ENCODE assay signal across 7 cellular contexts in genomic region chr16:75251280-75252048, GRCh38. TPM values are rescaled to one million over a fixed set of nuclear protein-coding genes. Genes with fewer than 3 reads are reported as not detected.
DNase-seq lines count a peak whose midpoint lies in the region; ATAC-seq and FAIRE-seq lines count a peak whose summit lies in the region.

Gene BCAR1 (minus strand): TSS chr16:75251624. CDS start chr16:75251482, 142 bp downstream.

- DNase-seq in RCC 7860 (ENCODE audit: low spot score), result peak; percentile 72
- DNase-seq in left colon, result peak; percentile 87 to 91
- DNase-seq in stimulated activated effector memory CD8-positive, alpha-beta T cell treated with anti-CD3 and anti-CD28 coated beads, Interleukin-12 subunit alpha, Interleukin-12 subunit beta, amount 100 ng/mL, for 72 hours (ENCODE audit: low spot score in 2 of 2), result no peak

- ATAC-seq in GM19452 (IDR thresholded peaks at IDR 0.05; ENCODE audit: unreplicated experiment) (peak; percentile 80), HG03520 (IDR thresholded peaks at IDR 0.05; ENCODE audit: unreplicated experiment) (peak; percentile 50), left colon (peak; percentile 64)
- no peak for ATAC-seq in stimulated activated effector memory CD8-positive, alpha-beta T cell treated with anti-CD3 and anti-CD28 coated beads, Interleukin-12 subunit alpha, Interleukin-12 subunit beta, amount 100 ng/mL, for 72 hours

- no peak for FAIRE-seq in RCC 7860 (lab: Jason Lieb, UNC)

- no peak within 1 kb of the TSS for H3K27ac Mint-ChIP-seq in dendritic cell treated with granulocyte-macrophage colony-stimulating factor and Interleukin-4, amounts not matched to agents 40 ng/mL and 50 ng/mL, for 4 days
- H3K27ac Mint-ChIP-seq in stimulated activated effector memory CD8-positive, alpha-beta T cell treated with anti-CD3 and anti-CD28 coated beads, Interleukin-12 subunit alpha, Interleukin-12 subunit beta, amount 100 ng/mL, for 72 hours, result no peak within 1 kb of the TSS

- no peaks in the 10 kb centered on the region for H3K36me3 ChIP-seq in ES-I3 (ENCODE audit: insufficient read depth, low read length)

- H3K27me3 Mint-ChIP-seq in dendritic cell treated with granulocyte-macrophage colony-stimulating factor and Interleukin-4, amounts not matched to agents 40 ng/mL and 50 ng/mL, for 4 days, result peaks cover 93% of the 10 kb centered on the region

- H3K9me3 ChIP-seq in ES-I3 (ENCODE audit: control insufficient read depth, insufficient read depth, low read length), result no peaks in the 10 kb centered on the region

- peaks cover 15% of the 10 kb centered on the region for H3K4me1 Mint-ChIP-seq in dendritic cell treated with granulocyte-macrophage colony-stimulating factor and Interleukin-4, amounts not matched to agents 40 ng/mL and 50 ng/mL, for 4 days (ENCODE audit: low read depth)
- H3K4me1 Mint-ChIP-seq in stimulated activated effector memory CD8-positive, alpha-beta T cell treated with anti-CD3 and anti-CD28 coated beads, Interleukin-12 subunit alpha, Interleukin-12 subunit beta, amount 100 ng/mL, for 72 hours, result peaks cover 26% of the 10 kb centered on the region

- H3K36me3 Mint-ChIP-seq in dendritic cell treated with granulocyte-macrophage colony-stimulating factor and Interleukin-4, amounts not matched to agents 40 ng/mL and 50 ng/mL, for 4 days (ENCODE audit: low read depth), result no peaks in the 10 kb centered on the region
- no peaks in the 10 kb centered on the region for H3K36me3 Mint-ChIP-seq in stimulated activated effector memory CD8-positive, alpha-beta T cell treated with anti-CD3 and anti-CD28 coated beads, Interleukin-12 subunit alpha, Interleukin-12 subunit beta, amount 100 ng/mL, for 72 hours

- H3K9ac ChIP-seq in ES-I3 (ENCODE audit: low read depth, low read length), result peak within 1 kb of the TSS; percentile 77

- H3K9me3 Mint-ChIP-seq in dendritic cell treated with granulocyte-macrophage colony-stimulating factor and Interleukin-4, amounts not matched to agents 40 ng/mL and 50 ng/mL, for 4 days, result no peaks in the 10 kb centered on the region
- H3K9me3 Mint-ChIP-seq in stimulated activated effector memory CD8-positive, alpha-beta T cell treated with anti-CD3 and anti-CD28 coated beads, Interleukin-12 subunit alpha, Interleukin-12 subunit beta, amount 100 ng/mL, for 72 hours, result no peaks in the 10 kb centered on the region

- intact Hi-C loops in dendritic cell treated with granulocyte-macrophage colony-stimulating factor and Interleukin-4, amounts not matched to agents 40 ng/mL and 50 ng/mL, for 4 days (cut with micrococcal nuclease), result no loop called here
- intact Hi-C loops in left colon (cut with DNase I, micrococcal nuclease), result no loop called here

- peaks cover 71% of the 10 kb centered on the region for H3K4me1 ChIP-seq in ES-I3 (ENCODE audit: insufficient read depth, low read length)

- peak within 1 kb of the TSS; percentile 37 for H3K4me3 Mint-ChIP-seq in dendritic cell treated with granulocyte-macrophage colony-stimulating factor and Interleukin-4, amounts not matched to agents 40 ng/mL and 50 ng/mL, for 4 days
- H3K4me3 Mint-ChIP-seq in stimulated activated effector memory CD8-positive, alpha-beta T cell treated with anti-CD3 and anti-CD28 coated beads, Interleukin-12 subunit alpha, Interleukin-12 subunit beta, amount 100 ng/mL, for 72 hours, result peak within 1 kb of the TSS; percentile 63

RNA-seq across cellular contexts. Expression of gene BCAR1, which starts in this region (rescaled TPM):
- total RNA-seq in left colon, result 100 to 1,000 TPM; 139 to 145 TPM

Comparison
In these comparisons a context has a peak if more than half of its experiments do, and no peak if none do; other contexts are left out.
1. DNase-seq: peak in RCC 7860 (single experiment) and left colon (2 of 2); none in stimulated activated effector memory CD8-positive, alpha-beta T cell treated with anti-CD3 and anti-CD28 coated beads, Interleukin-12 subunit alpha, Interleukin-12 subunit beta, amount 100 ng/mL, for 72 hours (0 of 2).